In the genomic region with DNA sequence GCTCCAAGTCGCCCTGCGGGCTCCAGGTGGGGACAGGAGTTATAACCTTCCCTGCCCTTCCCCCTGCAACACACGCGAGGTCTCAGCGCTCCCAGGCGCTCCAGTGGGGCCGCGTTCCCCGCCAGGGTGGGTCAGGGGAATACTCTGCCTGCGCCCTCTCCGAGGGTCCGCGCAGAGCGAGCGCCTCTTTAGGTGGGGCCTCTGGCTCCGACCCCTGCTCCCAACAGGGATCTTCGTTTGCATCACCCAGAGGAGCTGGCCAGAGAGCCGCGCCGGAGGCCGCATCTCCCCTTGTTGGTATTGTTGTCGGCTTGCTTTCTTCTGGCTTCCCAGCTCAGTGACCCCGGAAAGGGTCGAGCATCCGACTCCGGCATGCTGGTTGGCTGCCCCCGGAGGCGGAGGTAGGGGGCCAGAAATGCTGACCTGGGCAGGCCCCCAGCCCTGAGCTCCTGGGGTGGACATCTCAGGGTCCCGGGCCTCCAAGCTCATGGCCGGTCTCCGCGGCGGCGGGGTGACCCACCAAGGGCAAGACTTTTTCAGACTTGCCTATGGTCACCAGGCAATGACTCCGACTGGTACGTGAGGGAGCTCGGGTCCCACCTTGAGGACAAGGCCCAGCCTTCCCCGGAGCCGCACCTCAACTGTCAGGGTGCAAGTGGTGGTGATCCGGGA, we compare ENCODE assay signal across 1 cellular context.
TF ChIP-seq lines count a peak whose summit lies in the region.

No MANE protein-coding gene starts in this region.

TF ChIP-seq in neural cell, 6 proteins besides CTCF, POLR2A, EP300 and RAD21 (continued from another document):
- TF ChIP-seq, protein P1, sequence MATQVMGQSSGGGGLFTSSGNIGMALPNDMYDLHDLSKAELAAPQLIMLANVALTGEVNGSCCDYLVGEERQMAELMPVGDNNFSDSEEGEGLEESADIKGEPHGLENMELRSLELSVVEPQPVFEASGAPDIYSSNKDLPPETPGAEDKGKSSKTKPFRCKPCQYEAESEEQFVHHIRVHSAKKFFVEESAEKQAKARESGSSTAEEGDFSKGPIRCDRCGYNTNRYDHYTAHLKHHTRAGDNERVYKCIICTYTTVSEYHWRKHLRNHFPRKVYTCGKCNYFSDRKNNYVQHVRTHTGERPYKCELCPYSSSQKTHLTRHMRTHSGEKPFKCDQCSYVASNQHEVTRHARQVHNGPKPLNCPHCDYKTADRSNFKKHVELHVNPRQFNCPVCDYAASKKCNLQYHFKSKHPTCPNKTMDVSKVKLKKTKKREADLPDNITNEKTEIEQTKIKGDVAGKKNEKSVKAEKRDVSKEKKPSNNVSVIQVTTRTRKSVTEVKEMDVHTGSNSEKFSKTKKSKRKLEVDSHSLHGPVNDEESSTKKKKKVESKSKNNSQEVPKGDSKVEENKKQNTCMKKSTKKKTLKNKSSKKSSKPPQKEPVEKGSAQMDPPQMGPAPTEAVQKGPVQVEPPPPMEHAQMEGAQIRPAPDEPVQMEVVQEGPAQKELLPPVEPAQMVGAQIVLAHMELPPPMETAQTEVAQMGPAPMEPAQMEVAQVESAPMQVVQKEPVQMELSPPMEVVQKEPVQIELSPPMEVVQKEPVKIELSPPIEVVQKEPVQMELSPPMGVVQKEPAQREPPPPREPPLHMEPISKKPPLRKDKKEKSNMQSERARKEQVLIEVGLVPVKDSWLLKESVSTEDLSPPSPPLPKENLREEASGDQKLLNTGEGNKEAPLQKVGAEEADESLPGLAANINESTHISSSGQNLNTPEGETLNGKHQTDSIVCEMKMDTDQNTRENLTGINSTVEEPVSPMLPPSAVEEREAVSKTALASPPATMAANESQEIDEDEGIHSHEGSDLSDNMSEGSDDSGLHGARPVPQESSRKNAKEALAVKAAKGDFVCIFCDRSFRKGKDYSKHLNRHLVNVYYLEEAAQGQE (IDR thresholded peaks at IDR 0.05; ENCODE audit: borderline replicate concordance), result no peak
